In the genomic region with DNA sequence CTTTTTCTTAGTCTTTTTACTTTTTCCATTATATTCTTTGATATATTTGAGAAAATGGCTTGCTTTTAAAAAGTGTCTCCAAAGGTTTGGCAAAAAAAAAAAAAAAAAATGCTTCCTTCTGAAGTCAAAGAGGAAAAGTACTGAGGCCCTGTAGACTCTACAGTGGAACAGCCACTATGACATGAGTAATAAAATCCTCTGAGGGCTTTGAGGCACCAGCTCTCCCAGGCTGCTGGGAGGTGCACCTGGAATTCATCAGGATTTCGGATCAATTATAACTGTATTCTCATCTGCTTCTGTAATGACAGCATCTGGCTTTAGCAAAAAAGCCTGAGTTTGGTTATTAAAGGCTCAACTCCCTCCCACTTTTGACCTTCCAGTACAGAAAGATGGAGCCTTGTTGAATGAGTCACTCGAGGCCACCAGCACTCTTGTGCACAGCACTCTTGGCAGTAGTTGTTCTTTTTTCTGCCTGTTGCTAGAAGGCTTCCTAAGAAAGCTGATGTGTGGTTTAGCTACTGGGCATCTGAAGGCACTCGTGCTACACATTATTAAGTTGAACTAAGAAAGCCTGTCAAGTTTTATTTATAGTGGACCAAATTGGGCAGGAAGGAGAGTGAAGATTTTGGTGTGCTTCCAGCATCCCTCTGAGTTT, we compare ENCODE assay signal across 11 cellular contexts.
DNase-seq lines count a peak whose midpoint lies in the region; ATAC-seq, FAIRE-seq and TF ChIP-seq lines count a peak whose summit lies in the region.
"Had no signal": no experiment of that assay in that cellular context is flagged by ENCODE, and none has a peak within 500 bp of the region (broad histone marks: within the 10 kb centered on the region; RNA-seq: fewer than 3 reads in every experiment).

No MANE protein-coding gene starts in this region.

- POLR2A ChIA-PET in A549 (lab: Yijun Ruan, JAX) (interaction anchor here (0.7 kb wide), 1 partner anchor 33 kb away, joined by 4 read pairs; no protein-coding TSS in a partner anchor), HEK293 (lab: Yijun Ruan, JAX) (no interaction called here)

- no peak for FAIRE-seq in A549 (lab: Jason Lieb, UNC)
- FAIRE-seq in GM12891 (lab: Jason Lieb, UNC), result no peak

- TF ChIP-seq RAD21 in A549 (conservative IDR thresholded peaks at IDR 0.05 in 1 of 2, IDR thresholded peaks at IDR 0.05 in 1 of 2), result no peak

- peak overlapping the region in 3 of 5 experiments; percentile 45 to 79 (median 78) for H3K27ac Mint-ChIP-seq in brain

- H3K4me1 ChIP-seq in A549 (peaks cover 20% of the 10 kb centered on the region), HEK293 (ENCODE audit: control insufficient read depth, insufficient read depth, low read length) (0 out of 2 replicates have a peak, but pooled peaks cover 3% of the 10 kb centered on the region)

- peaks cover 52% of the 10 kb centered on the region for H3K36me3 Mint-ChIP-seq in brain

- TF ChIP-seq CTCF in A549 (IDR thresholded peaks at IDR 0.05) (no peak), HEK293 (tag by site-specific recombination; IDR thresholded peaks at IDR 0.05) (no peak), brain (conservative IDR thresholded peaks at IDR 0.05) (no peak)

- H3K27ac ChIP-seq in A549, result peak overlapping the region in 1 of 2 experiments; percentile 4; a peak in 1 of 6 replicates
- no peak overlapping the region for H3K27ac ChIP-seq in HEK293 (ENCODE audit: extremely low read depth, low read depth, low read length)

- H3K4me3 Mint-ChIP-seq in brain, result peak overlapping the region in 1 of 5 experiments; percentile 9

- H3K9me3 Mint-ChIP-seq in brain, result no peaks in the 10 kb centered on the region

- CTCF ChIA-PET in A549 (lab: Yijun Ruan, JAX) (interaction anchor here (0.7 kb wide), 1 partner anchor 9 kb away, joined by 3 read pairs; no protein-coding TSS in a partner anchor), HEK293 (lab: Yijun Ruan, JAX) (interaction anchor here (0.7 kb wide), 1 partner anchor 24 kb away, joined by 3 read pairs; no protein-coding TSS in a partner anchor)

- TF ChIP-seq POLR2A in A549 (IDR thresholded peaks at IDR 0.05; ENCODE audit: low read length) (no peak), GM12891 (IDR thresholded peaks at IDR 0.05; ENCODE audit: low read depth, low read length) (no peak)

- H3K4me3 ChIP-seq in A549 (no peak overlapping the region), HEK293 (ENCODE audit: low read depth, low read length) (no peak overlapping the region)

- ATAC-seq in A549, result peak; percentile 72 to 79
- no peak for ATAC-seq in GM19324 (IDR thresholded peaks at IDR 0.05; ENCODE audit: low FRiP score, unreplicated experiment)
- ATAC-seq in HG03280 (IDR thresholded peaks at IDR 0.05; ENCODE audit: unreplicated experiment), result no peak

- peak overlapping the region; percentile 36; the same call in 2 of the 3 replicates for H3K4me2 ChIP-seq in A549

- H3K36me3 ChIP-seq in HEK293 (ENCODE audit: control insufficient read depth in 2 of 2, insufficient read depth in 1 of 2, low read length in 2 of 2), result peaks cover 0 to 6% of the 10 kb centered on the region in 2 experiments; a peak in 1 of 3 replicates

- H3K9me3 ChIP-seq in A549, result no peaks in the 10 kb centered on the region
- H3K9me3 ChIP-seq in HEK293 (ENCODE audit: control insufficient read depth, insufficient read depth, low read depth, low read length), result no peaks in the 10 kb centered on the region

- TF ChIP-seq EP300 in A549 (IDR thresholded peaks at IDR 0.05), result no peak

- H3K27me3 Mint-ChIP-seq in brain, result no peaks in the 10 kb centered on the region

- WGBS in A549 (ENCODE audit: missing lambda C conversion rate), result 73% methylated on average over 3 of the region's 3 CpGs

- peak in 1 of 2 experiments; percentile 19 for DNase-seq in A549 (ENCODE audit: low read depth in 1 of 2, low spot score in 1 of 2)
- DNase-seq in kidney glomerular epithelial cell (lab: John Stamatoyannopoulos, UW), result peak; percentile 40
- DNase-seq in GM12891 (ENCODE audit: insufficient read length, low spot score), result no peak
- no peak for DNase-seq in activated gamma-delta T cell treated with Interleukin-2 at 50 U/mL for 16 hours
- DNase-seq: Calu3; NCI-H2171 treated with DMSO at 0.1 percent for 48 hours; stimulated activated CD4-positive, alpha-beta T cell treated with anti-CD3 and anti-CD28 coated beads, Interleukin-2, amount 100 ng/mL, for 48 hours had no signal

- peaks cover 55% of the 10 kb centered on the region for H3K4me1 Mint-ChIP-seq in brain

TF ChIP-seq in A549, 52 proteins besides CTCF, POLR2A, EP300 and RAD21:
- TF ChIP-seq, protein P1, sequence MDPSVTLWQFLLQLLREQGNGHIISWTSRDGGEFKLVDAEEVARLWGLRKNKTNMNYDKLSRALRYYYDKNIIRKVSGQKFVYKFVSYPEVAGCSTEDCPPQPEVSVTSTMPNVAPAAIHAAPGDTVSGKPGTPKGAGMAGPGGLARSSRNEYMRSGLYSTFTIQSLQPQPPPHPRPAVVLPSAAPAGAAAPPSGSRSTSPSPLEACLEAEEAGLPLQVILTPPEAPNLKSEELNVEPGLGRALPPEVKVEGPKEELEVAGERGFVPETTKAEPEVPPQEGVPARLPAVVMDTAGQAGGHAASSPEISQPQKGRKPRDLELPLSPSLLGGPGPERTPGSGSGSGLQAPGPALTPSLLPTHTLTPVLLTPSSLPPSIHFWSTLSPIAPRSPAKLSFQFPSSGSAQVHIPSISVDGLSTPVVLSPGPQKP (IDR thresholded peaks at IDR 0.05; ENCODE audit: low read depth, low read length), result no peak
- TF ChIP-seq MAFK (IDR thresholded peaks at IDR 0.05; ENCODE audit: partially characterized antibody) (no peak), ESRRA (IDR thresholded peaks at IDR 0.05; ENCODE audit: borderline replicate concordance, low read length) (no peak)

TF ChIP-seq in HEK293, 187 proteins besides CTCF, POLR2A, EP300 and RAD21:
- TF ChIP-seq ZNF544 (tag by site-specific recombination; IDR thresholded peaks at IDR 0.05), result no peak
- peak; percentile 79 for TF ChIP-seq SCRT2 (tag by site-specific recombination; IDR thresholded peaks at IDR 0.05)
- peak; percentile 78 for TF ChIP-seq FEZF1 (tag by site-specific recombination; IDR thresholded peaks at IDR 0.05)
- TF ChIP-seq BCL11B (tag by site-specific recombination; IDR thresholded peaks at IDR 0.05; ENCODE audit: low read depth), result no peak
- TF ChIP-seq OSR2 (tag by site-specific recombination; IDR thresholded peaks at IDR 0.05), result peak; percentile 62
TF ChIP-seq in HEK293: peak in this region for 3.

TF ChIP-seq in GM12891, 5 proteins besides CTCF, POLR2A, EP300 and RAD21:
- no peak for TF ChIP-seq POLR2AphosphoS5 (IDR thresholded peaks at IDR 0.05; ENCODE audit: low read depth, low read length)
- TF ChIP-seq PAX5 (IDR thresholded peaks at IDR 0.05; ENCODE audit: insufficient read depth, low read length, severe bottlenecking), result no peak
- no peak for TF ChIP-seq POU2F2 (IDR thresholded peaks at IDR 0.05; ENCODE audit: low read depth, low read length)
- no peak for TF ChIP-seq TAF1 (IDR thresholded peaks at IDR 0.05; ENCODE audit: low read depth, low read length)
- TF ChIP-seq SPI1 (IDR thresholded peaks at IDR 0.05; ENCODE audit: low read depth, low read length), result no peak

Comparison
In these comparisons a context has a peak if more than half of its experiments do, and no peak if none do; other contexts are left out.
1. ATAC-seq: peak in A549 (2 of 2); none in GM19324 (single experiment) and HG03280 (single experiment).